2 cellular contexts compared by ENCODE assay signal in the genomic region with DNA sequence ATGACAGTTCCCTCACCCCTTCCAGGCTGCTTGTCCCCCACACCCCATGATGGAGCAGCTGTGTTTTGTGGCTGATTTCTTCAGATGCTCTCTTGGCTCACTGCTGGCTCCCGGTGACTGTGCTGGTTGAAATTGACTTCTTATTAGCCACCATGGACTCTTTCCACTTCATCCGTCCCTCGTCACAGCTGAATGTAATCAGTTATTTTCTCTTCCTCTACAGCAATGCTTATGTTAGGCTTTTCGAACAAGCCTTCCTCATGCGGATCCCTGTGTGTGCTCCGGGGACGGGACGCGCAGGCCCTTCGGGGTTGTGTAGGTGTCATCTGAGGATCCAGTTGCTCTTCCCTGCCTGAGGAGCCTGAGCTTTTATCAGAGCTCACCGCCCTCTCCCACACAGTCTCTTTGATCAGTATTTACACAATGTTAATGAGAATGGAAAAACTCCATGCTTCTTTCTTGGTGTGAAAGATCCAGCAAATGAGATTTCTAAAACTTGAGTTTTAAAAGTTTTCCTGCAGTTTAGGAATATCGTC.
TF ChIP-seq lines count a peak whose summit lies in the region.

No MANE protein-coding gene starts in this region.

TF ChIP-seq in K562, 482 proteins besides CTCF, POLR2A, EP300 and RAD21:
- TF ChIP-seq ARID1B (IDR thresholded peaks at IDR 0.05) (0 out of 2 replicates have a peak, but pooled peaks have one; percentile 25), FOXA3 (CRISPR knock-in tag; conservative IDR thresholded peaks at IDR 0.05 in 1 of 2, IDR thresholded peaks at IDR 0.05 in 1 of 2) (peak in 1 of 2 experiments; percentile 33; a peak in 2 of 4 replicates), EGR1 (conservative IDR thresholded peaks at IDR 0.05) (0 out of 2 replicates have a peak, but pooled peaks have one; percentile 6), VEZF1 (CRISPR knock-in tag; IDR thresholded peaks at IDR 0.05) (no peak), ETV5 (CRISPR knock-in tag; IDR thresholded peaks at IDR 0.05; ENCODE audit: low read depth) (no peak), NRF1 (conservative IDR thresholded peaks at IDR 0.05 in 1 of 2, IDR thresholded peaks at IDR 0.05 in 1 of 2) (peak; percentile 56 to 64), ZNF316 (IDR thresholded peaks at IDR 0.05) (no peak)

TF ChIP-seq in HepG2, 621 proteins besides CTCF, POLR2A, EP300 and RAD21 (continues in another document):
- TF ChIP-seq, protein P1, sequence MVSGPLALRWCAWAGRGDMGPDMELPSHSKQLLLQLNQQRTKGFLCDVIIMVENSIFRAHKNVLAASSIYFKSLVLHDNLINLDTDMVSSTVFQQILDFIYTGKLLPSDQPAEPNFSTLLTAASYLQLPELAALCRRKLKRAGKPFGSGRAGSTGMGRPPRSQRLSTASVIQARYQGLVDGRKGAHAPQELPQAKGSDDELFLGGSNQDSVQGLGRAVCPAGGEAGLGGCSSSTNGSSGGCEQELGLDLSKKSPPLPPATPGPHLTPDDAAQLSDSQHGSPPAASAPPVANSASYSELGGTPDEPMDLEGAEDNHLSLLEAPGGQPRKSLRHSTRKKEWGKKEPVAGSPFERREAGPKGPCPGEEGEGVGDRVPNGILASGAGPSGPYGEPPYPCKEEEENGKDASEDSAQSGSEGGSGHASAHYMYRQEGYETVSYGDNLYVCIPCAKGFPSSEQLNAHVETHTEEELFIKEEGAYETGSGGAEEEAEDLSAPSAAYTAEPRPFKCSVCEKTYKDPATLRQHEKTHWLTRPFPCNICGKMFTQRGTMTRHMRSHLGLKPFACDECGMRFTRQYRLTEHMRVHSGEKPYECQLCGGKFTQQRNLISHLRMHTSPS (CRISPR knock-in tag; IDR thresholded peaks at IDR 0.05; ENCODE audit: low read depth): no peak
- TF ChIP-seq NCOR1 (IDR thresholded peaks at IDR 0.05; ENCODE audit: borderline replicate concordance, low read length) (peak; percentile 50; the same call in 1 of the 2 replicates), SNAPC4 (CRISPR knock-in tag; IDR thresholded peaks at IDR 0.05) (no peak), ZBTB25 (CRISPR knock-in tag; IDR thresholded peaks at IDR 0.05) (no peak), MED8 (CRISPR knock-in tag; IDR thresholded peaks at IDR 0.05; ENCODE audit: insufficient replicate concordance) (no peak), FLYWCH1 (CRISPR knock-in tag; IDR thresholded peaks at IDR 0.05) (no peak), TGIF2 (CRISPR knock-in tag; IDR thresholded peaks at IDR 0.05) (no peak), ZNF296 (CRISPR knock-in tag; conservative IDR thresholded peaks at IDR 0.05) (no peak), FIP1L1 (IDR thresholded peaks at IDR 0.05; ENCODE audit: borderline replicate concordance, insufficient read depth, low read depth, low read length) (no peak), ZNF570 (CRISPR knock-in tag; IDR thresholded peaks at IDR 0.05; ENCODE audit: borderline replicate concordance) (no peak), ZSCAN12 (CRISPR knock-in tag; IDR thresholded peaks at IDR 0.05) (no peak), RXRA (CRISPR knock-in tag; IDR thresholded peaks at IDR 0.05) (peak; percentile 62; the same call in 1 of the 2 replicates), ZNF460 (CRISPR knock-in tag; IDR thresholded peaks at IDR 0.05; ENCODE audit: borderline replicate concordance) (no peak), ZNF230 (CRISPR knock-in tag; IDR thresholded peaks at IDR 0.05) (no peak), RXRB (CRISPR knock-in tag; IDR thresholded peaks at IDR 0.05; ENCODE audit: borderline replicate concordance) (peak; percentile 61; the same call in 1 of the 2 replicates), ZNF720 (CRISPR knock-in tag; IDR thresholded peaks at IDR 0.05) (no peak), HNF4A (CRISPR knock-in tag; IDR thresholded peaks at IDR 0.05) (peak; percentile 16; the same call in 1 of the 2 replicates), ZBTB37 (CRISPR knock-in tag; IDR thresholded peaks at IDR 0.05) (no peak), RFXAP (CRISPR knock-in tag; IDR thresholded peaks at IDR 0.05; ENCODE audit: borderline replicate concordance) (no peak), CBFB (CRISPR knock-in tag; IDR thresholded peaks at IDR 0.05) (no peak), TFDP2 (CRISPR knock-in tag; IDR thresholded peaks at IDR 0.05) (no peak), ZFP91 (CRISPR knock-in tag; IDR thresholded peaks at IDR 0.05; ENCODE audit: borderline replicate concordance) (no peak), MAFK (conservative IDR thresholded peaks at IDR 0.05 in 1 of 2, IDR thresholded peaks at IDR 0.05 in 1 of 2; ENCODE audit: low read length in 2 of 2) (no peak), ZSCAN22 (CRISPR knock-in tag; IDR thresholded peaks at IDR 0.05) (no peak)
- TF ChIP-seq, protein P2, sequence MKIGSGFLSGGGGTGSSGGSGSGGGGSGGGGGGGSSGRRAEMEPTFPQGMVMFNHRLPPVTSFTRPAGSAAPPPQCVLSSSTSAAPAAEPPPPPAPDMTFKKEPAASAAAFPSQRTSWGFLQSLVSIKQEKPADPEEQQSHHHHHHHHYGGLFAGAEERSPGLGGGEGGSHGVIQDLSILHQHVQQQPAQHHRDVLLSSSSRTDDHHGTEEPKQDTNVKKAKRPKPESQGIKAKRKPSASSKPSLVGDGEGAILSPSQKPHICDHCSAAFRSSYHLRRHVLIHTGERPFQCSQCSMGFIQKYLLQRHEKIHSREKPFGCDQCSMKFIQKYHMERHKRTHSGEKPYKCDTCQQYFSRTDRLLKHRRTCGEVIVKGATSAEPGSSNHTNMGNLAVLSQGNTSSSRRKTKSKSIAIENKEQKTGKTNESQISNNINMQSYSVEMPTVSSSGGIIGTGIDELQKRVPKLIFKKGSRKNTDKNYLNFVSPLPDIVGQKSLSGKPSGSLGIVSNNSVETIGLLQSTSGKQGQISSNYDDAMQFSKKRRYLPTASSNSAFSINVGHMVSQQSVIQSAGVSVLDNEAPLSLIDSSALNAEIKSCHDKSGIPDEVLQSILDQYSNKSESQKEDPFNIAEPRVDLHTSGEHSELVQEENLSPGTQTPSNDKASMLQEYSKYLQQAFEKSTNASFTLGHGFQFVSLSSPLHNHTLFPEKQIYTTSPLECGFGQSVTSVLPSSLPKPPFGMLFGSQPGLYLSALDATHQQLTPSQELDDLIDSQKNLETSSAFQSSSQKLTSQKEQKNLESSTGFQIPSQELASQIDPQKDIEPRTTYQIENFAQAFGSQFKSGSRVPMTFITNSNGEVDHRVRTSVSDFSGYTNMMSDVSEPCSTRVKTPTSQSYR (CRISPR knock-in tag; IDR thresholded peaks at IDR 0.05; ENCODE audit: borderline replicate concordance): no peak
- TF ChIP-seq, protein P3, sequence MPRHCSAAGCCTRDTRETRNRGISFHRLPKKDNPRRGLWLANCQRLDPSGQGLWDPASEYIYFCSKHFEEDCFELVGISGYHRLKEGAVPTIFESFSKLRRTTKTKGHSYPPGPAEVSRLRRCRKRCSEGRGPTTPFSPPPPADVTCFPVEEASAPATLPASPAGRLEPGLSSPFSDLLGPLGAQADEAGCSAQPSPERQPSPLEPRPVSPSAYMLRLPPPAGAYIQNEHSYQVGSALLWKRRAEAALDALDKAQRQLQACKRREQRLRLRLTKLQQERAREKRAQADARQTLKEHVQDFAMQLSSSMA (CRISPR knock-in tag; IDR thresholded peaks at IDR 0.05): no peak
- TF ChIP-seq, protein P4, sequence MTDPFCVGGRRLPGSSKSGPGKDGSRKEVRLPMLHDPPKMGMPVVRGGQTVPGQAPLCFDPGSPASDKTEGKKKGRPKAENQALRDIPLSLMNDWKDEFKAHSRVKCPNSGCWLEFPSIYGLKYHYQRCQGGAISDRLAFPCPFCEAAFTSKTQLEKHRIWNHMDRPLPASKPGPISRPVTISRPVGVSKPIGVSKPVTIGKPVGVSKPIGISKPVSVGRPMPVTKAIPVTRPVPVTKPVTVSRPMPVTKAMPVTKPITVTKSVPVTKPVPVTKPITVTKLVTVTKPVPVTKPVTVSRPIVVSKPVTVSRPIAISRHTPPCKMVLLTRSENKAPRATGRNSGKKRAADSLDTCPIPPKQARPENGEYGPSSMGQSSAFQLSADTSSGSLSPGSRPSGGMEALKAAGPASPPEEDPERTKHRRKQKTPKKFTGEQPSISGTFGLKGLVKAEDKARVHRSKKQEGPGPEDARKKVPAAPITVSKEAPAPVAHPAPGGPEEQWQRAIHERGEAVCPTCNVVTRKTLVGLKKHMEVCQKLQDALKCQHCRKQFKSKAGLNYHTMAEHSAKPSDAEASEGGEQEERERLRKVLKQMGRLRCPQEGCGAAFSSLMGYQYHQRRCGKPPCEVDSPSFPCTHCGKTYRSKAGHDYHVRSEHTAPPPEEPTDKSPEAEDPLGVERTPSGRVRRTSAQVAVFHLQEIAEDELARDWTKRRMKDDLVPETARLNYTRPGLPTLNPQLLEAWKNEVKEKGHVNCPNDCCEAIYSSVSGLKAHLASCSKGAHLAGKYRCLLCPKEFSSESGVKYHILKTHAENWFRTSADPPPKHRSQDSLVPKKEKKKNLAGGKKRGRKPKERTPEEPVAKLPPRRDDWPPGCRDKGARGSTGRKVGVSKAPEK (CRISPR knock-in tag; IDR thresholded peaks at IDR 0.05; ENCODE audit: borderline replicate concordance): no peak
